ENCODE assay signal across 8 cellular contexts in genomic region chr7:101538596-101539459, GRCh38.
A peak's percentile ranks its signal among the peaks of the same experiment; 100 is the strongest.
DNase-seq lines count a peak whose midpoint lies in the region; ATAC-seq, FAIRE-seq and TF ChIP-seq lines count a peak whose summit lies in the region.

No MANE protein-coding gene starts in this region.

- FAIRE-seq in RCC 7860 (lab: Jason Lieb, UNC) = no peak

- TF ChIP-seq CTCF in AG09319 (IDR thresholded peaks at IDR 0.05; ENCODE audit: low read depth, low read length) = peak; percentile 89
- TF ChIP-seq CTCF in GM20000 (IDR thresholded peaks at IDR 0.05; ENCODE audit: extremely low read depth, missing control alignments) = peak; percentile 93

- intact Hi-C loops in posterior vena cava (cut with DNase I) = loop anchor here (10.0 kb wide), 1 partner anchor 174 kb away; the partner anchor contains the start of gene COL26A1 (in 2 of the 2)

- no peak for DNase-seq in AG09319 (ENCODE audit: extremely low read depth, low read depth)
- DNase-seq in GM20000 (ENCODE audit: low spot score) = peak; percentile 76
- peak; percentile 28 for DNase-seq in RCC 7860 (ENCODE audit: low spot score)
- peak; percentile 85 for DNase-seq in activated effector memory CD4-positive, alpha-beta T cell treated with anti-CD3 and anti-CD28 coated beads, Interleukin-2, amount 50 U/mL, for 16 hours
- peak; percentile 78 for DNase-seq in germinal center (ENCODE audit: low spot score)
- DNase-seq in posterior vena cava (ENCODE audit: low spot score) = peak; percentile 88

- ATAC-seq in HG03280 (IDR thresholded peaks at IDR 0.05; ENCODE audit: unreplicated experiment) = no peak
- no peak for ATAC-seq in GM21515 (IDR thresholded peaks at IDR 0.05; ENCODE audit: unreplicated experiment)
